ENCODE assay signal across 9 cellular contexts in genomic region chr22:37533995-37534394, GRCh38. TPM values are rescaled to one million over a fixed set of nuclear protein-coding genes. Genes with fewer than 3 reads are reported as not detected.
DNase-seq lines count a peak whose midpoint lies in the region; ATAC-seq, FAIRE-seq and TF ChIP-seq lines count a peak whose summit lies in the region.
"Had no signal": no experiment of that assay in that cellular context is flagged by ENCODE, and none has a peak within 500 bp of the region (broad histone marks: within the 10 kb centered on the region; RNA-seq: fewer than 3 reads in every experiment).

No MANE protein-coding gene starts in this region.

- ATAC-seq in GM21390 (IDR thresholded peaks at IDR 0.05; ENCODE audit: unreplicated experiment) (no peak), GM21717 (IDR thresholded peaks at IDR 0.05; ENCODE audit: unreplicated experiment) (no peak)

- H3K4me3 Mint-ChIP-seq in neural progenitor cell, result no peak overlapping the region

- H3K9ac ChIP-seq in neural progenitor cell, result no peak overlapping the region

- no peak for TF ChIP-seq POLR2A in stomach (IDR thresholded peaks at IDR 0.05)

- H3K9me3 ChIP-seq in neural progenitor cell (ENCODE audit: low read depth) (no peaks in the 10 kb centered on the region), stomach (no peaks in the 10 kb centered on the region)

- TF ChIP-seq CTCF in neural progenitor cell (IDR thresholded peaks at IDR 0.05), result no peak
- TF ChIP-seq CTCF in stomach (IDR thresholded peaks at IDR 0.05), result no peak

- H3K27ac Mint-ChIP-seq in neural progenitor cell, result no peak overlapping the region

- H3K27me3 ChIP-seq in ACC112 (ENCODE audit: insufficient read depth, low read length) (no peaks in the 10 kb centered on the region), neural progenitor cell (no peaks in the 10 kb centered on the region), stomach (no peaks in the 10 kb centered on the region)

- no peak for DNase-seq in GM18507 (ENCODE audit: extremely low spot score, insufficient read length, low read depth)
- DNase-seq in OCI-M2 (lab: John Stamatoyannopoulos, UW; ENCODE audit: unreplicated experiment), result peak; percentile 20
- DNase-seq in epithelial cell of prostate (ENCODE audit: low read depth, low spot score), result peak; percentile 89
- no peak for DNase-seq in neural progenitor cell (ENCODE audit: low spot score)
- DNase-seq in stomach, result no peak

- no peak overlapping the region for H2AFZ ChIP-seq in ACC112 (ENCODE audit: low read length, unreplicated experiment)
- H2AFZ ChIP-seq in neural progenitor cell (replicated peaks), result no peak overlapping the region

- H3K27me3 Mint-ChIP-seq in neural progenitor cell (ENCODE audit: insufficient read depth, low read depth), result peaks cover 2% of the 10 kb centered on the region

- 11 to 29% (median 17%) methylated on average over 9 of the region's 9 CpGs for WGBS in stomach, 5 donors

- intact Hi-C loops in stomach (cut with DNase I; ENCODE audit: low total_unique reads), result no loop called here

- peaks cover 9% of the 10 kb centered on the region for H3K4me1 Mint-ChIP-seq in neural progenitor cell

- no peaks in the 10 kb centered on the region for H3K36me3 Mint-ChIP-seq in neural progenitor cell

- H3K27ac ChIP-seq in ACC112 (ENCODE audit: low read depth, low read length) (peak overlapping the region; percentile 86), epithelial cell of prostate (peak overlapping the region; percentile 34), neural progenitor cell (no peak overlapping the region), stomach (peak overlapping the region in 2 of 5 donors; percentile 8 to 31)

- TF ChIP-seq EP300 in stomach (IDR thresholded peaks at IDR 0.05), result no peak

- H3K79me2 ChIP-seq in ACC112 (ENCODE audit: control insufficient read depth, insufficient read depth, low read length, unreplicated experiment) (no peaks in the 10 kb centered on the region), neural progenitor cell (ENCODE audit: low read depth) (no peaks in the 10 kb centered on the region)

- no peaks in the 10 kb centered on the region for H3F3A ChIP-seq in neural progenitor cell (ENCODE audit: low read depth)

- H3K4me1 ChIP-seq in ACC112 (ENCODE audit: control insufficient read depth, insufficient read depth, low read length, unreplicated experiment), result peaks cover 13% of the 10 kb centered on the region
- no peaks in the 10 kb centered on the region for H3K4me1 ChIP-seq in neural progenitor cell
- peaks cover 5 to 28% (median 8%) of the 10 kb centered on the region in 4 donors for H3K4me1 ChIP-seq in stomach

- H3K4me2 ChIP-seq in neural progenitor cell, result no peak overlapping the region

- no peaks in the 10 kb centered on the region for H3K9me3 Mint-ChIP-seq in neural progenitor cell

- peak; percentile 48 for FAIRE-seq in GM18507 (lab: Jason Lieb, UNC)

- H3K4me3 ChIP-seq in ACC112 (ENCODE audit: low read depth, low read length) (no peak overlapping the region), neural progenitor cell (no peak overlapping the region), stomach (no peak overlapping the region)

- H3K36me3 ChIP-seq in ACC112 (ENCODE audit: insufficient read depth, low read length), result no peaks in the 10 kb centered on the region
- H3K36me3 ChIP-seq in neural progenitor cell, result no peaks in the 10 kb centered on the region
- H3K36me3 ChIP-seq in stomach, result no peaks in the 10 kb centered on the region

- no peaks in the 10 kb centered on the region for H4K20me1 ChIP-seq in neural progenitor cell (ENCODE audit: low read depth)

RNA-seq across cellular contexts. Expression of gene CARD10, which starts 14.8 kb away (rescaled TPM):
- total RNA-seq in neural progenitor cell (ENCODE audit: low replicate concordance) (1.5 and 6.2 TPM in 2 replicates), stomach (100 to 1,000 TPM in 1 of 5 donors, 10 to 100 TPM in 2, 1 to 10 TPM in 2; 5.5 to 120 (median 28.4) TPM)
- 10 to 100 TPM; 11.3 to 17.8 (median 13.6) TPM for polyA plus RNA-seq in stomach
- total RNA-seq: mononuclear cell had no signal

RNA-seq across cellular contexts. Expression of gene CDC42EP1, which starts 26.3 kb away (rescaled TPM):
- total RNA-seq in neural progenitor cell (ENCODE audit: low replicate concordance) (0.84 and 1.8 TPM in 2 replicates), stomach (100 to 1,000 TPM in 2 of 5 donors, 10 to 100 TPM in 3; 28.6 to 195 (median 66.3) TPM)
- polyA plus RNA-seq in stomach, result 100 to 1,000 TPM in 1 of 3 donors, 10 to 100 TPM in 2; 70.2 to 112 (median 90.1) TPM

RNA-seq across cellular contexts. Expression of gene LGALS2, which starts 45.9 kb away (rescaled TPM):
- not detected in 2 replicates for total RNA-seq in neural progenitor cell (ENCODE audit: low replicate concordance)
- 1 to 10 TPM in 1 of 5 donors, not detected in 4; 4.2 TPM for total RNA-seq in stomach
- 1 to 10 TPM; 4.1 to 7.1 (median 5.0) TPM for polyA plus RNA-seq in stomach

RNA-seq across cellular contexts. Expression of gene MFNG, which starts 47.8 kb away (rescaled TPM):
- 2.3 and 10.6 TPM in 2 replicates for total RNA-seq in neural progenitor cell (ENCODE audit: low replicate concordance)
- total RNA-seq in stomach, result 10 to 100 TPM in 3 of 5 donors, 1 to 10 TPM in 2; 1.7 to 86.4 (median 11.2) TPM
- polyA plus RNA-seq in stomach, result 10 to 100 TPM in 1 of 3 donors, 1 to 10 TPM in 2; 3.8 to 10.2 (median 6.7) TPM

Comparison
In these comparisons a context has a peak if more than half of its experiments do, and no peak if none do; other contexts are left out.
1. DNase-seq: peak in OCI-M2 (single experiment) and epithelial cell of prostate (single experiment); none in GM18507 (single experiment), neural progenitor cell (single experiment) and stomach (single experiment).
2. RNA of gene CDC42EP1, which starts 26.3 kb away (total RNA-seq): 28.6 to 195 TPM in stomach; 0.84 to 1.8 TPM in neural progenitor cell; every median in the first group is over 10 times any median in the second.